ENCODE assay signal across 3 cellular contexts in the genomic region with DNA sequence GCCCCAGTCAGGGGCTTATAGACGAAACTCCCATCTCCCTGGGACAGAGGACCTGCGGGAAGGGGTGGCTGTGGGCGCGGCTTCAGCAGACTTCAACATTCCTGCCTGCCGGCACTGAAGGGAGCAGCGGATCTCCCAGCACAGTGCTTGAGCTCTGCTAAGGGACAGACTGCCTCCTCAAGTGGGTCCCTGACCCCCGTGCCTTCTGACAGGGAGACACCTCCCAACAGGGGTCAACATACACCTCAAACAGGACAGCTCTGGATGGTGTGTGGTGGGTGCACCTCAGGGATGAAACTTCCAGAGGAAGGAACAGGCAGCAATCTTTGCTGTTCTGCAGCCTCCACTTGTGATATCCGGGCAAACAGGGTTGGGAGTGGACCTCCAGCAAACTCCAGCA. TPM values are rescaled to one million over a fixed set of nuclear protein-coding genes. Genes with fewer than 3 reads are reported as not detected.
"Had no signal": no experiment of that assay in that cellular context is flagged by ENCODE, and none has a peak within 500 bp of the region (broad histone marks: within the 10 kb centered on the region; RNA-seq: fewer than 3 reads in every experiment).

No MANE protein-coding gene starts in this region.

RNA-seq across cellular contexts. Expression of a gene that starts 9.6 kb away (rescaled TPM):
- total RNA-seq: activated CD4-positive, alpha-beta memory T cell treated with anti-CD3 and anti-CD28 coated beads for 36 hours; esophagus mucosa; neural crest cell had no signal
